ENCODE assay signal across 1 cellular context in genomic region chr18:22169889-22170420, GRCh38.
TF ChIP-seq lines count a peak whose summit lies in the region.

No MANE protein-coding gene starts in this region.

TF ChIP-seq in HEK293, 187 proteins besides CTCF, POLR2A, EP300 and RAD21 (continued from another document):
- no peak for TF ChIP-seq ZNF518A (tag by site-specific recombination; conservative IDR thresholded peaks at IDR 0.05; ENCODE audit: low read depth)
- TF ChIP-seq INSM2 (tag by site-specific recombination; IDR thresholded peaks at IDR 0.05): no peak
- TF ChIP-seq, protein P1, sequence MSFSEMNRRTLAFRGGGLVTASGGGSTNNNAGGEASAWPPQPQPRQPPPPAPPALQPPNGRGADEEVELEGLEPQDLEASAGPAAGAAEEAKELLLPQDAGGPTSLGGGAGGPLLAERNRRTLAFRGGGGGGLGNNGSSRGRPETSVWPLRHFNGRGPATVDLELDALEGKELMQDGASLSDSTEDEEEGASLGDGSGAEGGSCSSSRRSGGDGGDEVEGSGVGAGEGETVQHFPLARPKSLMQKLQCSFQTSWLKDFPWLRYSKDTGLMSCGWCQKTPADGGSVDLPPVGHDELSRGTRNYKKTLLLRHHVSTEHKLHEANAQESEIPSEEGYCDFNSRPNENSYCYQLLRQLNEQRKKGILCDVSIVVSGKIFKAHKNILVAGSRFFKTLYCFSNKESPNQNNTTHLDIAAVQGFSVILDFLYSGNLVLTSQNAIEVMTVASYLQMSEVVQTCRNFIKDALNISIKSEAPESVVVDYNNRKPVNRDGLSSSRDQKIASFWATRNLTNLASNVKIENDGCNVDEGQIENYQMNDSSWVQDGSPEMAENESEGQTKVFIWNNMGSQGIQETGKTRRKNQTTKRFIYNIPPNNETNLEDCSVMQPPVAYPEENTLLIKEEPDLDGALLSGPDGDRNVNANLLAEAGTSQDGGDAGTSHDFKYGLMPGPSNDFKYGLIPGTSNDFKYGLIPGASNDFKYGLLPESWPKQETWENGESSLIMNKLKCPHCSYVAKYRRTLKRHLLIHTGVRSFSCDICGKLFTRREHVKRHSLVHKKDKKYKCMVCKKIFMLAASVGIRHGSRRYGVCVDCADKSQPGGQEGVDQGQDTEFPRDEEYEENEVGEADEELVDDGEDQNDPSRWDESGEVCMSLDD (tag by site-specific recombination; IDR thresholded peaks at IDR 0.05): no peak
- TF ChIP-seq, protein P2, sequence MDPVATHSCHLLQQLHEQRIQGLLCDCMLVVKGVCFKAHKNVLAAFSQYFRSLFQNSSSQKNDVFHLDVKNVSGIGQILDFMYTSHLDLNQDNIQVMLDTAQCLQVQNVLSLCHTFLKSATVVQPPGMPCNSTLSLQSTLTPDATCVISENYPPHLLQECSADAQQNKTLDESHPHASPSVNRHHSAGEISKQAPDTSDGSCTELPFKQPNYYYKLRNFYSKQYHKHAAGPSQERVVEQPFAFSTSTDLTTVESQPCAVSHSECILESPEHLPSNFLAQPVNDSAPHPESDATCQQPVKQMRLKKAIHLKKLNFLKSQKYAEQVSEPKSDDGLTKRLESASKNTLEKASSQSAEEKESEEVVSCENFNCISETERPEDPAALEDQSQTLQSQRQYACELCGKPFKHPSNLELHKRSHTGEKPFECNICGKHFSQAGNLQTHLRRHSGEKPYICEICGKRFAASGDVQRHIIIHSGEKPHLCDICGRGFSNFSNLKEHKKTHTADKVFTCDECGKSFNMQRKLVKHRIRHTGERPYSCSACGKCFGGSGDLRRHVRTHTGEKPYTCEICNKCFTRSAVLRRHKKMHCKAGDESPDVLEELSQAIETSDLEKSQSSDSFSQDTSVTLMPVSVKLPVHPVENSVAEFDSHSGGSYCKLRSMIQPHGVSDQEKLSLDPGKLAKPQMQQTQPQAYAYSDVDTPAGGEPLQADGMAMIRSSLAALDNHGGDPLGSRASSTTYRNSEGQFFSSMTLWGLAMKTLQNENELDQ (tag by site-specific recombination; IDR thresholded peaks at IDR 0.05; ENCODE audit: low read depth): no peak
- TF ChIP-seq ZNF398 (tag by site-specific recombination; IDR thresholded peaks at IDR 0.05): peak; percentile 86
- TF ChIP-seq ZFP69B (tag by site-specific recombination; IDR thresholded peaks at IDR 0.05): no peak
- no peak for TF ChIP-seq ZNF292 (tag by site-specific recombination; IDR thresholded peaks at IDR 0.05; ENCODE audit: borderline replicate concordance, low read depth)
- no peak for TF ChIP-seq ZNF585B (tag by site-specific recombination; IDR thresholded peaks at IDR 0.05)
- TF ChIP-seq ZNF202 (tag by site-specific recombination; IDR thresholded peaks at IDR 0.05; ENCODE audit: borderline replicate concordance): no peak
- TF ChIP-seq ZNF792 (tag by site-specific recombination; IDR thresholded peaks at IDR 0.05): no peak
- TF ChIP-seq ZNF830 (tag by site-specific recombination; IDR thresholded peaks at IDR 0.05; ENCODE audit: low read depth): no peak
- peak; percentile 6; the same call in 1 of the 2 replicates for TF ChIP-seq IKZF3 (tag by site-specific recombination; IDR thresholded peaks at IDR 0.05)
- TF ChIP-seq KLF8 (tag by site-specific recombination; IDR thresholded peaks at IDR 0.05): peak; percentile 12; the same call in 1 of the 2 replicates
- TF ChIP-seq ZNF624 (tag by site-specific recombination; IDR thresholded peaks at IDR 0.05): no peak
- peak; percentile 27 for TF ChIP-seq SP2 (tag by site-specific recombination; IDR thresholded peaks at IDR 0.05)
- TF ChIP-seq ZNF747 (tag by site-specific recombination; IDR thresholded peaks at IDR 0.05): no peak
- TF ChIP-seq ZBTB26 (tag by site-specific recombination; optimal IDR thresholded peaks at IDR 0.05): peak; percentile 52
- TF ChIP-seq ZNF311 (tag by site-specific recombination; IDR thresholded peaks at IDR 0.05; ENCODE audit: borderline replicate concordance): no peak
- TF ChIP-seq ZFP37 (tag by site-specific recombination; IDR thresholded peaks at IDR 0.05): 0 out of 2 replicates have a peak, but pooled peaks have one; percentile 2
- no peak for TF ChIP-seq ZNF433 (tag by site-specific recombination; IDR thresholded peaks at IDR 0.05; ENCODE audit: low read depth)
- peak; percentile 17; the same call in 1 of the 2 replicates for TF ChIP-seq KLF16 (tag by site-specific recombination; IDR thresholded peaks at IDR 0.05)
- TF ChIP-seq ZNF394 (tag by site-specific recombination; IDR thresholded peaks at IDR 0.05; ENCODE audit: borderline replicate concordance): no peak
- 0 out of 2 replicates have a peak, but pooled peaks have one; percentile 23 for TF ChIP-seq ZNF600 (tag by site-specific recombination; IDR thresholded peaks at IDR 0.05)
